ENCODE assay signal across 22 cellular contexts in the genomic region with DNA sequence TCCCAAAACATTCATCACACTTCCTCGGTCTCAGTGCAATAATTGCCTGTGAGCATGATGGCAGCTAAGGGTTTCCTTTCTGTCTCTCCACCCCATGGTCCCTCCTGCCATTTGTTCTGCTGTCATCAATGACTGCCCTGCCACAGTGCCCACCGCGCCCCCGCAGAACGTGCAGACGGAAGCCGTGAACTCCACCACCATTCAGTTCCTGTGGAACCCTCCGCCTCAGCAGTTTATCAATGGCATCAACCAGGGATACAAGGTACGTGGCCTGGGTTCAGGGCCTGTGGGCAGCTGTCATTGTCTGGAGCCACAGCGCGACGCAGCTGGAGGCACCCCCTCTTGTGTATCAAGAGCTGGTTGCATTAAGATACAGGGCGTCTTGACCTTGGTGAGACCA.
DNase-seq lines count a peak whose midpoint lies in the region; ATAC-seq, FAIRE-seq and TF ChIP-seq lines count a peak whose summit lies in the region.
"Had no signal": no experiment of that assay in that cellular context is flagged by ENCODE, and none has a peak within 500 bp of the region (broad histone marks: within the 10 kb centered on the region; RNA-seq: fewer than 3 reads in every experiment).

No MANE protein-coding gene starts in this region.

- H2BK12ac ChIP-seq in neuronal stem cell (ENCODE audit: low read length): no peak overlapping the region

- H3K9me3 Mint-ChIP-seq in type B pancreatic cell: no peaks in the 10 kb centered on the region
- H3K9me3 Mint-ChIP-seq: CD8-positive, alpha-beta T cell; GM23338; H9 had no signal

- peak; percentile 49 for FAIRE-seq in HTR-8/SVneo (lab: Jason Lieb, UNC)
- FAIRE-seq: G401.6, GM12892, GM19239 had no signal

- no peak for ATAC-seq in left lobe of liver
- no peak for ATAC-seq in HG03097 (IDR thresholded peaks at IDR 0.05; ENCODE audit: low FRiP score, unreplicated experiment)
- ATAC-seq: CD8-positive, alpha-beta T cell; GM23338; HCT116 had no signal

- DNase-seq in HTR-8/SVneo (ENCODE audit: insufficient read length, low spot score) (no peak), left lobe of liver (ENCODE audit: low spot score) (peak; percentile 26), neuronal stem cell (ENCODE audit: low spot score) (no peak), type B pancreatic cell (ENCODE audit: extremely low spot score, unreplicated experiment) (peak; percentile 48), T-helper 1 cell (no peak), RWPE1 (ENCODE audit: low spot score) (no peak), NOMO-1 treated with dmso at 0.1 percent for 144 hours (lab: John Stamatoyannopoulos, UW; ENCODE audit: unreplicated experiment) (no peak)
- DNase-seq: Caco-2; CD4-positive, CD25-positive, alpha-beta regulatory T cell; DMS153; DND-41; H9 had no signal

- no peak overlapping the region for H3K14ac ChIP-seq in neuronal stem cell (ENCODE audit: low read length)

- H2BK5ac ChIP-seq in neuronal stem cell (ENCODE audit: low read length): no peak overlapping the region

- H3K27ac Mint-ChIP-seq in type B pancreatic cell: no peak overlapping the region
- H3K27ac Mint-ChIP-seq: B cell; CD4-positive, CD25-positive, alpha-beta regulatory T cell; CD8-positive, alpha-beta T cell; GM23338; H9 had no signal

- H3K27me3 Mint-ChIP-seq in type B pancreatic cell: no peaks in the 10 kb centered on the region

- H3K27ac ChIP-seq in neuronal stem cell (replicated peaks; ENCODE audit: low read length) (no peak overlapping the region), RWPE1 (no peak overlapping the region)
- H3K27ac ChIP-seq: BLaER1, C4-2B had no signal

- H3K9me3 ChIP-seq in neuronal stem cell (replicated peaks in 1 of 2; ENCODE audit: control insufficient read depth in 2 of 2, insufficient read depth in 1 of 2, low read depth in 1 of 2, low read length in 2 of 2): no peaks in the 10 kb centered on the region
- H3K9me3 ChIP-seq: Caco-2 had no signal

- POLR2A ChIA-PET in RWPE1 (lab: Yijun Ruan, JAX; ENCODE audit: low non-redundant PET): no interaction called here

- H2BK120ac ChIP-seq in neuronal stem cell (ENCODE audit: low read depth, low read length): no peak overlapping the region

- H4K91ac ChIP-seq in neuronal stem cell (ENCODE audit: low read depth, low read length, poor library complexity): no peak overlapping the region

- H3K79me1 ChIP-seq in neuronal stem cell (ENCODE audit: low read depth, low read length): no peaks in the 10 kb centered on the region

- CTCF ChIA-PET in RWPE1 (lab: Yijun Ruan, JAX): interaction anchor here (0.7 kb wide), 1 partner anchor 8 kb away, joined by 3 read pairs; no protein-coding TSS in a partner anchor

- H3K4ac ChIP-seq in neuronal stem cell (ENCODE audit: low read length): no peak overlapping the region

- no peaks in the 10 kb centered on the region for H3K27me3 ChIP-seq in neuronal stem cell (ENCODE audit: control insufficient read depth in 3 of 3, insufficient read depth in 3 of 3, low read depth in 1 of 3, low read length in 3 of 3)
- H3K27me3 ChIP-seq: BLaER1 had no signal

- no CpG with 5 or more reads among the region's 13 CpGs for WGBS in neuronal stem cell (ENCODE audit: extremely low coverage in 2 of 2, insufficient read length in 2 of 2, insufficient replicate concordance in 1 of 2), 2 donors

- no peaks in the 10 kb centered on the region for H3K4me1 ChIP-seq in neuronal stem cell (ENCODE audit: control insufficient read depth in 2 of 2, insufficient read depth in 1 of 2, low read depth in 1 of 2, low read length in 2 of 2)
- H3K4me1 ChIP-seq: Caco-2 had no signal

- H3K36me3 Mint-ChIP-seq in type B pancreatic cell: peaks cover 4% of the 10 kb centered on the region
- H3K36me3 Mint-ChIP-seq: CD4-positive, CD25-positive, alpha-beta regulatory T cell; CD8-positive, alpha-beta T cell had no signal

- no peak overlapping the region for H4K8ac ChIP-seq in neuronal stem cell (ENCODE audit: low read depth, low read length)

- TF ChIP-seq CTCF in type B pancreatic cell (conservative IDR thresholded peaks at IDR 0.05): no peak
- TF ChIP-seq CTCF in RWPE1 (conservative IDR thresholded peaks at IDR 0.05; ENCODE audit: low read depth): no peak

- H3K36me3 ChIP-seq in neuronal stem cell (replicated peaks in 1 of 2; ENCODE audit: control insufficient read depth in 2 of 2, insufficient read depth in 2 of 2, low read length in 2 of 2): peaks cover 0 to 3% of the 10 kb centered on the region in 2 donors
- H3K36me3 ChIP-seq: BLaER1 had no signal

- no peak overlapping the region for H3K4me3 ChIP-seq in neuronal stem cell (ENCODE audit: low read length in 2 of 2)
- H3K4me3 ChIP-seq: BLaER1, GM23338 had no signal

- peak overlapping the region; percentile 8 for H3K18ac ChIP-seq in neuronal stem cell (ENCODE audit: low read length)

- H2AFZ ChIP-seq in neuronal stem cell (ENCODE audit: low read length): no peak overlapping the region
- H2AFZ ChIP-seq: GM23338 had no signal

- H2BK15ac ChIP-seq in neuronal stem cell (ENCODE audit: low read length): no peak overlapping the region

- no peak overlapping the region for H3K4me2 ChIP-seq in neuronal stem cell (ENCODE audit: insufficient read depth, low read length, poor library complexity, severe bottlenecking)
- H3K4me2 ChIP-seq: BLaER1, GM23338 had no signal

- H3K4me1 Mint-ChIP-seq in type B pancreatic cell (ENCODE audit: unreplicated experiment): peaks cover 14% of the 10 kb centered on the region
- H3K4me1 Mint-ChIP-seq: CD4-positive, CD25-positive, alpha-beta regulatory T cell had no signal

- H3K4me3 Mint-ChIP-seq in type B pancreatic cell: no peak overlapping the region
- H3K4me3 Mint-ChIP-seq: B cell; CD4-positive, CD25-positive, alpha-beta regulatory T cell; CD8-positive, alpha-beta T cell; GM23338; H9 had no signal

- no peak overlapping the region for H3K23ac ChIP-seq in neuronal stem cell (ENCODE audit: low read depth, low read length, poor library complexity)

- H3K9ac ChIP-seq in neuronal stem cell (ENCODE audit: low read depth, low read length, poor library complexity): no peak overlapping the region
- H3K9ac ChIP-seq: BLaER1 had no signal

- no peak overlapping the region for H2AK5ac ChIP-seq in neuronal stem cell (ENCODE audit: low read depth, low read length)

Comparison
In these comparisons a context has a peak if more than half of its experiments do, and no peak if none do; other contexts are left out.
1. DNase-seq: peak in left lobe of liver (single experiment) and type B pancreatic cell (single experiment); none in HTR-8/SVneo (single experiment), neuronal stem cell (single experiment), T-helper 1 cell (0 of 5), RWPE1 (single experiment) and NOMO-1 treated with dmso at 0.1 percent for 144 hours (single experiment).